Comparison of ENCODE assay signal across 1 cellular context in the genomic region with DNA sequence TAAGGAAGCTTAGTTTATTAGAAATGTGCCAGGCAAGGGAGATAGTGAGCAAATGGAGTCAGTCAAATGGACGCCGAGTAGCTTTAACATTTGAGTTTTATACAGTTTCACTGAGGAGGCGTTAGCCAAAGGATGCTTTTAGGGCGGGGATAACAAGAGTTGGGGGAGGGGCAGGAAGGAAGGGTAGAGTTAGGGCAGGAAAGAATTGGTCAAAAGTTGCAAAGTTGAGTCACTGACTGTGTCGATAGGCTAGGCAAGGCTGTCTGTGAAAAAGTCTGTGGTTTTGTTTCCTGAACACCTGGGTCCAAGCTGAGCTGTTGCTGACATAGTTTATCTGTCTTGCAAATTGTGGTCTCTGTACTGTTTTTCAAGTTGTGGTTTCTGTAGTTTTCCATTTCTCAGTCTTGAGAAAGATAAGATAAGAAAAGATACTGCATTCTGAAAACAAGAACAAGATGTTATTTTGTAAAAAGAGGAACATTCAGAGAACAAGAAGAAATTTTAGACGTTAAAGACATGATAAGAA.
TF ChIP-seq lines count a peak whose summit lies in the region.

No MANE protein-coding gene starts in this region.

TF ChIP-seq in H1, 55 proteins besides CTCF, POLR2A, EP300 and RAD21 (continued from another document):
- no peak for TF ChIP-seq RFX5 (IDR thresholded peaks at IDR 0.05; ENCODE audit: borderline replicate concordance, low read depth, low read length)
- TF ChIP-seq, protein P1, sequence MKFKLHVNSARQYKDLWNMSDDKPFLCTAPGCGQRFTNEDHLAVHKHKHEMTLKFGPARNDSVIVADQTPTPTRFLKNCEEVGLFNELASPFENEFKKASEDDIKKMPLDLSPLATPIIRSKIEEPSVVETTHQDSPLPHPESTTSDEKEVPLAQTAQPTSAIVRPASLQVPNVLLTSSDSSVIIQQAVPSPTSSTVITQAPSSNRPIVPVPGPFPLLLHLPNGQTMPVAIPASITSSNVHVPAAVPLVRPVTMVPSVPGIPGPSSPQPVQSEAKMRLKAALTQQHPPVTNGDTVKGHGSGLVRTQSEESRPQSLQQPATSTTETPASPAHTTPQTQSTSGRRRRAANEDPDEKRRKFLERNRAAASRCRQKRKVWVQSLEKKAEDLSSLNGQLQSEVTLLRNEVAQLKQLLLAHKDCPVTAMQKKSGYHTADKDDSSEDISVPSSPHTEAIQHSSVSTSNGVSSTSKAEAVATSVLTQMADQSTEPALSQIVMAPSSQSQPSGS (IDR thresholded peaks at IDR 0.05; ENCODE audit: low read length), result no peak
- no peak for TF ChIP-seq CEBPB (IDR thresholded peaks at IDR 0.05; ENCODE audit: low read depth, low read length)
- no peak for TF ChIP-seq TEAD4 (IDR thresholded peaks at IDR 0.05; ENCODE audit: low read depth, low read length)
